1 cellular context compared by ENCODE assay signal in genomic region chr10:92699518-92700272, GRCh38.
TF ChIP-seq lines count a peak whose summit lies in the region.

No MANE protein-coding gene starts in this region.

TF ChIP-seq in K562, 482 proteins besides CTCF, POLR2A, EP300 and RAD21 (continued from another document and continues in another):
- TF ChIP-seq CEBPG (CRISPR knock-in tag; IDR thresholded peaks at IDR 0.05) (no peak), CEBPG (tag; conservative IDR thresholded peaks at IDR 0.05 in 1 of 2, IDR thresholded peaks at IDR 0.05 in 1 of 2) (no peak), XRCC4 (IDR thresholded peaks at IDR 0.05; ENCODE audit: extremely low read depth, insufficient read depth, insufficient read length) (no peak), MECOM (CRISPR knock-in tag; IDR thresholded peaks at IDR 0.05) (no peak), ZNF436 (CRISPR knock-in tag; IDR thresholded peaks at IDR 0.05) (no peak), POLR2AphosphoS5 (IDR thresholded peaks at IDR 0.05; ENCODE audit: control insufficient read depth, insufficient read depth, low read depth, low read length) (0 out of 2 replicates have a peak, but pooled peaks have one; percentile 18), ZNF785 (CRISPR knock-in tag; IDR thresholded peaks at IDR 0.05) (no peak), ZNF3 (CRISPR knock-in tag; IDR thresholded peaks at IDR 0.05) (no peak), ZNF140 (CRISPR knock-in tag; IDR thresholded peaks at IDR 0.05) (no peak), HMG20A (CRISPR knock-in tag; conservative IDR thresholded peaks at IDR 0.05) (no peak), U2AF1 (optimal IDR thresholded peaks at IDR 0.05; ENCODE audit: low read depth, low read length) (no peak), ZHX1 (conservative IDR thresholded peaks at IDR 0.05; ENCODE audit: low read length) (no peak), ZFX (CRISPR knock-in tag; IDR thresholded peaks at IDR 0.05) (peak; percentile 35; the same call in 1 of the 2 replicates), TAF7 (tag; IDR thresholded peaks at IDR 0.05) (no peak), THRA (IDR thresholded peaks at IDR 0.05) (no peak), ZNF212 (CRISPR knock-in tag; IDR thresholded peaks at IDR 0.05) (no peak), ZNF232 (CRISPR knock-in tag; IDR thresholded peaks at IDR 0.05) (no peak), ZBTB17 (CRISPR knock-in tag; IDR thresholded peaks at IDR 0.05) (no peak), ESRRB (CRISPR knock-in tag; IDR thresholded peaks at IDR 0.05; ENCODE audit: borderline replicate concordance) (no peak), POU5F1 (IDR thresholded peaks at IDR 0.05; ENCODE audit: borderline replicate concordance, low read depth, low read length, partially characterized antibody) (no peak), PREB (CRISPR knock-in tag; IDR thresholded peaks at IDR 0.05) (no peak), DNMT1 (IDR thresholded peaks at IDR 0.05) (no peak), BHLHE40 (IDR thresholded peaks at IDR 0.05; ENCODE audit: low read length) (no peak), DPF2 (IDR thresholded peaks at IDR 0.05) (no peak), KAT2B (IDR thresholded peaks at IDR 0.05; ENCODE audit: low read depth, low read length) (no peak), ZNF41 (CRISPR knock-in tag; conservative IDR thresholded peaks at IDR 0.05) (no peak), NRF1 (conservative IDR thresholded peaks at IDR 0.05 in 1 of 2, IDR thresholded peaks at IDR 0.05 in 1 of 2) (0 out of 4 replicates have a peak, but pooled peaks of 1 of the 2 experiments have one; percentile 13), ZNF75A (CRISPR knock-in tag; IDR thresholded peaks at IDR 0.05) (no peak), BCL6 (CRISPR knock-in tag; IDR thresholded peaks at IDR 0.05) (no peak), ETV6 (IDR thresholded peaks at IDR 0.05; ENCODE audit: borderline replicate concordance in 1 of 2, low read depth in 2 of 2, low read length in 1 of 2) (no peak), ETV6 (CRISPR knock-in tag; IDR thresholded peaks at IDR 0.05; ENCODE audit: borderline replicate concordance) (no peak), FOXA1 (IDR thresholded peaks at IDR 0.05; ENCODE audit: borderline replicate concordance) (no peak), MYBL2 (IDR thresholded peaks at IDR 0.05; ENCODE audit: low read depth) (no peak), MYBL2 (CRISPR knock-in tag; IDR thresholded peaks at IDR 0.05; ENCODE audit: borderline replicate concordance) (no peak), ZNF347 (CRISPR knock-in tag; IDR thresholded peaks at IDR 0.05; ENCODE audit: low read depth) (no peak), TRIM24 (IDR thresholded peaks at IDR 0.05) (no peak), U2AF2 (optimal IDR thresholded peaks at IDR 0.05; ENCODE audit: low read depth, low read length) (no peak), SRSF1 (IDR thresholded peaks at IDR 0.05; ENCODE audit: low read depth, low read length) (no peak), ETV5 (CRISPR knock-in tag; IDR thresholded peaks at IDR 0.05; ENCODE audit: low read depth) (peak; percentile 35; the same call in 1 of the 2 replicates), ZNF184 (CRISPR knock-in tag; IDR thresholded peaks at IDR 0.05) (no peak), TCFL5 (CRISPR knock-in tag; conservative IDR thresholded peaks at IDR 0.05) (no peak), THAP12 (CRISPR knock-in tag; IDR thresholded peaks at IDR 0.05) (no peak), ARID1B (IDR thresholded peaks at IDR 0.05) (no peak), POLR2AphosphoS2 (IDR thresholded peaks at IDR 0.05; ENCODE audit: low read length) (no peak), ZNF511 (CRISPR knock-in tag; IDR thresholded peaks at IDR 0.05) (no peak), PHB2 (IDR thresholded peaks at IDR 0.05; ENCODE audit: low read depth) (no peak), NCOA2 (IDR thresholded peaks at IDR 0.05; ENCODE audit: partially characterized antibody in 2 of 2) (no peak), TAF9B (IDR thresholded peaks at IDR 0.05; ENCODE audit: partially characterized antibody) (no peak), PTBP1 (IDR thresholded peaks at IDR 0.05; ENCODE audit: low read depth, low read length) (no peak), ZNF239 (CRISPR knock-in tag; IDR thresholded peaks at IDR 0.05) (no peak), ZNF263 (CRISPR knock-in tag; IDR thresholded peaks at IDR 0.05; ENCODE audit: borderline replicate concordance) (no peak), ZNF444 (CRISPR knock-in tag; IDR thresholded peaks at IDR 0.05) (no peak), NR2F6 (CRISPR knock-in tag; IDR thresholded peaks at IDR 0.05) (no peak), NBN (IDR thresholded peaks at IDR 0.05; ENCODE audit: low read depth) (0 out of 2 replicates have a peak, but pooled peaks have one; percentile 24), SUPT5H (IDR thresholded peaks at IDR 0.05) (peak; percentile 43; the same call in 1 of the 2 replicates), FOS (IDR thresholded peaks at IDR 0.05; ENCODE audit: extremely low read depth, insufficient read length) (no peak)
- TF ChIP-seq, protein P1, sequence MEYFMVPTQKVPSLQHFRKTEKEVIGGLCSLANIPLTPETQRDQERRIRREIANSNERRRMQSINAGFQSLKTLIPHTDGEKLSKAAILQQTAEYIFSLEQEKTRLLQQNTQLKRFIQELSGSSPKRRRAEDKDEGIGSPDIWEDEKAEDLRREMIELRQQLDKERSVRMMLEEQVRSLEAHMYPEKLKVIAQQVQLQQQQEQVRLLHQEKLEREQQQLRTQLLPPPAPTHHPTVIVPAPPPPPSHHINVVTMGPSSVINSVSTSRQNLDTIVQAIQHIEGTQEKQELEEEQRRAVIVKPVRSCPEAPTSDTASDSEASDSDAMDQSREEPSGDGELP (CRISPR knock-in tag; IDR thresholded peaks at IDR 0.05; ENCODE audit: borderline replicate concordance) = peak; percentile 34; the same call in 1 of the 2 replicates
- TF ChIP-seq, protein P2, sequence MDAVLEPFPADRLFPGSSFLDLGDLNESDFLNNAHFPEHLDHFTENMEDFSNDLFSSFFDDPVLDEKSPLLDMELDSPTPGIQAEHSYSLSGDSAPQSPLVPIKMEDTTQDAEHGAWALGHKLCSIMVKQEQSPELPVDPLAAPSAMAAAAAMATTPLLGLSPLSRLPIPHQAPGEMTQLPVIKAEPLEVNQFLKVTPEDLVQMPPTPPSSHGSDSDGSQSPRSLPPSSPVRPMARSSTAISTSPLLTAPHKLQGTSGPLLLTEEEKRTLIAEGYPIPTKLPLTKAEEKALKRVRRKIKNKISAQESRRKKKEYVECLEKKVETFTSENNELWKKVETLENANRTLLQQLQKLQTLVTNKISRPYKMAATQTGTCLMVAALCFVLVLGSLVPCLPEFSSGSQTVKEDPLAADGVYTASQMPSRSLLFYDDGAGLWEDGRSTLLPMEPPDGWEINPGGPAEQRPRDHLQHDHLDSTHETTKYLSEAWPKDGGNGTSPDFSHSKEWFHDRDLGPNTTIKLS (IDR thresholded peaks at IDR 0.05; ENCODE audit: borderline replicate concordance, low read depth) = no peak
- TF ChIP-seq, protein P3, sequence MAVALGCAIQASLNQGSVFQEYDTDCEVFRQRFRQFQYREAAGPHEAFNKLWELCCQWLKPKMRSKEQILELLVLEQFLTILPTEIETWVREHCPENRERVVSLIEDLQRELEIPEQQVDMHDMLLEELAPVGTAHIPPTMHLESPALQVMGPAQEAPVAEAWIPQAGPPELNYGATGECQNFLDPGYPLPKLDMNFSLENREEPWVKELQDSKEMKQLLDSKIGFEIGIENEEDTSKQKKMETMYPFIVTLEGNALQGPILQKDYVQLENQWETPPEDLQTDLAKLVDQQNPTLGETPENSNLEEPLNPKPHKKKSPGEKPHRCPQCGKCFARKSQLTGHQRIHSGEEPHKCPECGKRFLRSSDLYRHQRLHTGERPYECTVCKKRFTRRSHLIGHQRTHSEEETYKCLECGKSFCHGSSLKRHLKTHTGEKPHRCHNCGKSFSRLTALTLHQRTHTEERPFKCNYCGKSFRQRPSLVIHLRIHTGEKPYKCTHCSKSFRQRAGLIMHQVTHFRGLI (CRISPR knock-in tag; IDR thresholded peaks at IDR 0.05) = no peak
- TF ChIP-seq, protein P4, sequence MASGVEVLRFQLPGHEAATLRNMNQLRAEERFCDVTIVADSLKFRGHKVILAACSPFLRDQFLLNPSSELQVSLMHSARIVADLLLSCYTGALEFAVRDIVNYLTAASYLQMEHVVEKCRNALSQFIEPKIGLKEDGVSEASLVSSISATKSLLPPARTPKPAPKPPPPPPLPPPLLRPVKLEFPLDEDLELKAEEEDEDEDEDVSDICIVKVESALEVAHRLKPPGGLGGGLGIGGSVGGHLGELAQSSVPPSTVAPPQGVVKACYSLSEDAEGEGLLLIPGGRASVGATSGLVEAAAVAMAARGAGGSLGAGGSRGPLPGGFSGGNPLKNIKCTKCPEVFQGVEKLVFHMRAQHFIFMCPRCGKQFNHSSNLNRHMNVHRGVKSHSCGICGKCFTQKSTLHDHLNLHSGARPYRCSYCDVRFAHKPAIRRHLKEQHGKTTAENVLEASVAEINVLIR (CRISPR knock-in tag; IDR thresholded peaks at IDR 0.05) = no peak
- TF ChIP-seq, protein P5, sequence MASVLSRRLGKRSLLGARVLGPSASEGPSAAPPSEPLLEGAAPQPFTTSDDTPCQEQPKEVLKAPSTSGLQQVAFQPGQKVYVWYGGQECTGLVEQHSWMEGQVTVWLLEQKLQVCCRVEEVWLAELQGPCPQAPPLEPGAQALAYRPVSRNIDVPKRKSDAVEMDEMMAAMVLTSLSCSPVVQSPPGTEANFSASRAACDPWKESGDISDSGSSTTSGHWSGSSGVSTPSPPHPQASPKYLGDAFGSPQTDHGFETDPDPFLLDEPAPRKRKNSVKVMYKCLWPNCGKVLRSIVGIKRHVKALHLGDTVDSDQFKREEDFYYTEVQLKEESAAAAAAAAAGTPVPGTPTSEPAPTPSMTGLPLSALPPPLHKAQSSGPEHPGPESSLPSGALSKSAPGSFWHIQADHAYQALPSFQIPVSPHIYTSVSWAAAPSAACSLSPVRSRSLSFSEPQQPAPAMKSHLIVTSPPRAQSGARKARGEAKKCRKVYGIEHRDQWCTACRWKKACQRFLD (CRISPR knock-in tag; IDR thresholded peaks at IDR 0.05) = no peak
